Comparison of ENCODE assay signal across 8 cellular contexts in genomic region chr12:111812881-111813741, GRCh38. TPM values are rescaled to one million over a fixed set of nuclear protein-coding genes. Genes with fewer than 3 reads are reported as not detected.
A peak's percentile ranks its signal among the peaks of the same experiment; 100 is the strongest.
DNase-seq lines count a peak whose midpoint lies in the region; ATAC-seq and TF ChIP-seq lines count a peak whose summit lies in the region.

No MANE protein-coding gene starts in this region.

- H3K36me3 ChIP-seq in kidney epithelial cell (ENCODE audit: control insufficient read depth, insufficient read depth, low read length), result no peaks in the 10 kb centered on the region

- DNase-seq in Daoy (ENCODE audit: low read depth), result peak; percentile 83
- DNase-seq in NCI-H446 treated with DMSO at 0.1 percent for 48 hours (lab: John Stamatoyannopoulos, UW), result peak; percentile 59
- DNase-seq in activated CD4-positive, CD25-positive, alpha-beta regulatory T cell treated with anti-CD3 and anti-CD28 coated beads, Interleukin-2, amount 50 U/mL, for 16 hours (ENCODE audit: low read depth, low spot score), result peak; percentile 23
- DNase-seq in central memory CD4-positive, alpha-beta T cell, result peak; percentile 56
- DNase-seq in kidney epithelial cell (ENCODE audit: low read depth), result peak; percentile 45
- peak; percentile 30 to 59 (median 38) for DNase-seq in stimulated activated CD4-positive, alpha-beta T cell treated with anti-CD3 and anti-CD28 coated beads, Interleukin-1b, Interleukin-23, amount 100 ng/mL, for 24 hours (ENCODE audit: low read depth in 4 of 4, low spot score in 1 of 4)

- ATAC-seq in HG03108 (IDR thresholded peaks at IDR 0.05; ENCODE audit: unreplicated experiment) (peak; percentile 63), HG03457 (IDR thresholded peaks at IDR 0.05; ENCODE audit: unreplicated experiment) (no peak)

- H3K27me3 ChIP-seq in kidney epithelial cell (ENCODE audit: control insufficient read depth, insufficient read depth, low read length), result no peaks in the 10 kb centered on the region

- TF ChIP-seq CTCF in kidney epithelial cell (IDR thresholded peaks at IDR 0.05; ENCODE audit: insufficient read depth, low read length, poor library complexity, severe bottlenecking), result peak; percentile 85

- H3K4me3 ChIP-seq in kidney epithelial cell (ENCODE audit: low read depth, low read length), result no peak overlapping the region

RNA-seq across cellular contexts. Expression of gene MAPKAPK5, which starts 28.9 kb away (rescaled TPM):
- 68.7 and 78.8 TPM in 2 replicates for total RNA-seq in Daoy (2014; rRNA removed; shearing (Covaris generic))
- 58.2 and 68.7 TPM in 2 replicates for total RNA-seq in kidney epithelial cell

RNA-seq across cellular contexts. Expression of gene ALDH2, which starts 46.4 kb away (rescaled TPM):
- total RNA-seq in Daoy (2014; rRNA removed; shearing (Covaris generic)), result 28.5 and 36.1 TPM in 2 replicates
- 22.4 and 23.2 TPM in 2 replicates for total RNA-seq in kidney epithelial cell

Comparison
In these comparisons a context has a peak if more than half of its experiments do, and no peak if none do; other contexts are left out.
1. DNase-seq: peak in every context shown above with its lines; median percentile 83 in Daoy; 59 in NCI-H446 treated with DMSO at 0.1 percent for 48 hours; 56 in central memory CD4-positive, alpha-beta T cell; 45 in kidney epithelial cell; 38 in stimulated activated CD4-positive, alpha-beta T cell treated with anti-CD3 and anti-CD28 coated beads, Interleukin-1b, Interleukin-23, amount 100 ng/mL, for 24 hours; 23 in activated CD4-positive, CD25-positive, alpha-beta regulatory T cell treated with anti-CD3 and anti-CD28 coated beads, Interleukin-2, amount 50 U/mL, for 16 hours.